1 cellular context compared by ENCODE assay signal in the genomic region with DNA sequence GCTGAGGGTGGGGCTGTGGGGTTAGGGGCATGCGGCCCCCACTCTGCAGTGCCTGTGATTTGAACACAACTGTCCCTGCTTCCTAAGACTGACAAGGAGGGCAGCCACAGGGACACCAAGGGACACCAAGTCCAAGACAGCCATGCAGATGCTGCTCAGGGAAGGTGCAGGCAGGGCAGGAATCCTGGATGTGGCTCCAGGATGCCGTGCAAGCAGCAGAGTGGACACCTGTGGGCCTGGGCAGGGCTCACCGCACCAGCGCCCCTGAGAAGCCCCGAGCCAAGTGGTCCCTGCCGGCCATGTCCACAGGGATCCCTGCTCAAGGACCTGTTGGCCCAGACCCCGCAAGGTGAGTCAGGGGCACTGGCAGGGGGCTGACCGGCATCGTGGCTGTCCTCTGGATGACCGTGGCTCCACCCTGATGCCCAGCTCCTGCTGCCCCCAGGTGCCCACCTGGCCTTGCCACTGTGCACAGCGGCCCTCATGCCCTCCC.
A peak's percentile ranks its signal among the peaks of the same experiment; 100 is the strongest.
TF ChIP-seq lines count a peak whose summit lies in the region.

No MANE protein-coding gene starts in this region.

TF ChIP-seq in HEK293, 187 proteins besides CTCF, POLR2A, EP300 and RAD21 (continued from another document):
- TF ChIP-seq KLF1 (tag by site-specific recombination; IDR thresholded peaks at IDR 0.05) (0 out of 2 replicates have a peak, but pooled peaks have one; percentile 36), ZNF16 (tag by site-specific recombination; IDR thresholded peaks at IDR 0.05; ENCODE audit: low read depth) (no peak), ZSCAN30 (tag by site-specific recombination; IDR thresholded peaks at IDR 0.05) (no peak), ZNF354C (tag by site-specific recombination; IDR thresholded peaks at IDR 0.05; ENCODE audit: borderline replicate concordance, low read depth) (no peak), MYNN (tag by site-specific recombination; IDR thresholded peaks at IDR 0.05; ENCODE audit: borderline replicate concordance) (no peak), ZFP69B (tag by site-specific recombination; IDR thresholded peaks at IDR 0.05) (no peak), SCRT2 (tag by site-specific recombination; IDR thresholded peaks at IDR 0.05) (peak; percentile 72), KLF8 (tag by site-specific recombination; IDR thresholded peaks at IDR 0.05) (peak; percentile 39; the same call in 1 of the 2 replicates), YY1 (tag by site-specific recombination; IDR thresholded peaks at IDR 0.05) (no peak), ZNF37A (tag by site-specific recombination; IDR thresholded peaks at IDR 0.05) (no peak), ZBTB48 (tag by site-specific recombination; IDR thresholded peaks at IDR 0.05) (no peak), ZNF114 (tag by site-specific recombination; IDR thresholded peaks at IDR 0.05) (no peak), ZNF670 (tag by site-specific recombination; IDR thresholded peaks at IDR 0.05; ENCODE audit: low read depth) (no peak), HOXD13 (CRISPR knock-in tag; IDR thresholded peaks at IDR 0.05; ENCODE audit: borderline replicate concordance) (no peak), ZNF175 (tag by site-specific recombination; IDR thresholded peaks at IDR 0.05) (no peak), SP3 (tag by site-specific recombination; IDR thresholded peaks at IDR 0.05) (peak; percentile 45; the same call in 1 of the 2 replicates), KLF10 (tag by site-specific recombination; IDR thresholded peaks at IDR 0.05) (no peak), ZFHX2 (tag by site-specific recombination; conservative IDR thresholded peaks at IDR 0.05) (no peak), KLF7 (tag by site-specific recombination; IDR thresholded peaks at IDR 0.05; ENCODE audit: borderline replicate concordance) (no peak), ZNF664 (tag by site-specific recombination; IDR thresholded peaks at IDR 0.05) (no peak), ZNF19 (tag by site-specific recombination; IDR thresholded peaks at IDR 0.05; ENCODE audit: low read depth) (no peak), ZNF707 (tag by site-specific recombination; IDR thresholded peaks at IDR 0.05) (no peak), ZNF501 (tag by site-specific recombination; IDR thresholded peaks at IDR 0.05) (no peak), ZNF184 (tag by site-specific recombination; IDR thresholded peaks at IDR 0.05) (no peak), SALL2 (tag by site-specific recombination; IDR thresholded peaks at IDR 0.05; ENCODE audit: borderline replicate concordance) (no peak)
- TF ChIP-seq, protein P1, sequence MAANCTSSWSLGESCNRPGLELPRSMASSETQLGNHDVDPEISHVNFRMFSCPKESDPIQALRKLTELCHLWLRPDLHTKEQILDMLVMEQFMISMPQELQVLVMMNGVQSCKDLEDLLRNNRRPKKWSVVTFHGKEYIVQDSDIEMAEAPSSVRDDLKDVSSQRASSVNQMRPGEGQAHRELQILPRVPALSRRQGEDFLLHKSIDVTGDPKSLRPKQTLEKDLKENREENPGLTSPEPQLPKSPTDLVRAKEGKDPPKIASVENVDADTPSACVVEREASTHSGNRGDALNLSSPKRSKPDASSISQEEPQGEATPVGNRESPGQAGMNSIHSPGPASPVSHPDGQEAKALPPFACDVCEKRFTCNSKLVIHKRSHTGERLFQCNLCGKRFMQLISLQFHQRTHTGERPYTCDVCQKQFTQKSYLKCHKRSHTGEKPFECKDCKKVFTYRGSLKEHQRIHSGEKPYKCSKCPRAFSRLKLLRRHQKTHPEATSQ (tag by site-specific recombination; IDR thresholded peaks at IDR 0.05) = no peak
- TF ChIP-seq, protein P2, sequence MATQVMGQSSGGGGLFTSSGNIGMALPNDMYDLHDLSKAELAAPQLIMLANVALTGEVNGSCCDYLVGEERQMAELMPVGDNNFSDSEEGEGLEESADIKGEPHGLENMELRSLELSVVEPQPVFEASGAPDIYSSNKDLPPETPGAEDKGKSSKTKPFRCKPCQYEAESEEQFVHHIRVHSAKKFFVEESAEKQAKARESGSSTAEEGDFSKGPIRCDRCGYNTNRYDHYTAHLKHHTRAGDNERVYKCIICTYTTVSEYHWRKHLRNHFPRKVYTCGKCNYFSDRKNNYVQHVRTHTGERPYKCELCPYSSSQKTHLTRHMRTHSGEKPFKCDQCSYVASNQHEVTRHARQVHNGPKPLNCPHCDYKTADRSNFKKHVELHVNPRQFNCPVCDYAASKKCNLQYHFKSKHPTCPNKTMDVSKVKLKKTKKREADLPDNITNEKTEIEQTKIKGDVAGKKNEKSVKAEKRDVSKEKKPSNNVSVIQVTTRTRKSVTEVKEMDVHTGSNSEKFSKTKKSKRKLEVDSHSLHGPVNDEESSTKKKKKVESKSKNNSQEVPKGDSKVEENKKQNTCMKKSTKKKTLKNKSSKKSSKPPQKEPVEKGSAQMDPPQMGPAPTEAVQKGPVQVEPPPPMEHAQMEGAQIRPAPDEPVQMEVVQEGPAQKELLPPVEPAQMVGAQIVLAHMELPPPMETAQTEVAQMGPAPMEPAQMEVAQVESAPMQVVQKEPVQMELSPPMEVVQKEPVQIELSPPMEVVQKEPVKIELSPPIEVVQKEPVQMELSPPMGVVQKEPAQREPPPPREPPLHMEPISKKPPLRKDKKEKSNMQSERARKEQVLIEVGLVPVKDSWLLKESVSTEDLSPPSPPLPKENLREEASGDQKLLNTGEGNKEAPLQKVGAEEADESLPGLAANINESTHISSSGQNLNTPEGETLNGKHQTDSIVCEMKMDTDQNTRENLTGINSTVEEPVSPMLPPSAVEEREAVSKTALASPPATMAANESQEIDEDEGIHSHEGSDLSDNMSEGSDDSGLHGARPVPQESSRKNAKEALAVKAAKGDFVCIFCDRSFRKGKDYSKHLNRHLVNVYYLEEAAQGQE (tag by site-specific recombination; IDR thresholded peaks at IDR 0.05) = no peak
- TF ChIP-seq, protein P3, sequence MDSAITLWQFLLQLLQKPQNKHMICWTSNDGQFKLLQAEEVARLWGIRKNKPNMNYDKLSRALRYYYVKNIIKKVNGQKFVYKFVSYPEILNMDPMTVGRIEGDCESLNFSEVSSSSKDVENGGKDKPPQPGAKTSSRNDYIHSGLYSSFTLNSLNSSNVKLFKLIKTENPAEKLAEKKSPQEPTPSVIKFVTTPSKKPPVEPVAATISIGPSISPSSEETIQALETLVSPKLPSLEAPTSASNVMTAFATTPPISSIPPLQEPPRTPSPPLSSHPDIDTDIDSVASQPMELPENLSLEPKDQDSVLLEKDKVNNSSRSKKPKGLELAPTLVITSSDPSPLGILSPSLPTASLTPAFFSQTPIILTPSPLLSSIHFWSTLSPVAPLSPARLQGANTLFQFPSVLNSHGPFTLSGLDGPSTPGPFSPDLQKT (IDR thresholded peaks at IDR 0.05; ENCODE audit: borderline replicate concordance, low read depth, low read length) = no peak
- TF ChIP-seq, protein P4, sequence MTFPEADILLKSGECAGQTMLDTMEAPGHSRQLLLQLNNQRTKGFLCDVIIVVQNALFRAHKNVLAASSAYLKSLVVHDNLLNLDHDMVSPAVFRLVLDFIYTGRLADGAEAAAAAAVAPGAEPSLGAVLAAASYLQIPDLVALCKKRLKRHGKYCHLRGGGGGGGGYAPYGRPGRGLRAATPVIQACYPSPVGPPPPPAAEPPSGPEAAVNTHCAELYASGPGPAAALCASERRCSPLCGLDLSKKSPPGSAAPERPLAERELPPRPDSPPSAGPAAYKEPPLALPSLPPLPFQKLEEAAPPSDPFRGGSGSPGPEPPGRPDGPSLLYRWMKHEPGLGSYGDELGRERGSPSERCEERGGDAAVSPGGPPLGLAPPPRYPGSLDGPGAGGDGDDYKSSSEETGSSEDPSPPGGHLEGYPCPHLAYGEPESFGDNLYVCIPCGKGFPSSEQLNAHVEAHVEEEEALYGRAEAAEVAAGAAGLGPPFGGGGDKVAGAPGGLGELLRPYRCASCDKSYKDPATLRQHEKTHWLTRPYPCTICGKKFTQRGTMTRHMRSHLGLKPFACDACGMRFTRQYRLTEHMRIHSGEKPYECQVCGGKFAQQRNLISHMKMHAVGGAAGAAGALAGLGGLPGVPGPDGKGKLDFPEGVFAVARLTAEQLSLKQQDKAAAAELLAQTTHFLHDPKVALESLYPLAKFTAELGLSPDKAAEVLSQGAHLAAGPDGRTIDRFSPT (tag by site-specific recombination; IDR thresholded peaks at IDR 0.05) = 0 out of 2 replicates have a peak, but pooled peaks have one; percentile 26
